10 cellular contexts compared by ENCODE assay signal in the genomic region with DNA sequence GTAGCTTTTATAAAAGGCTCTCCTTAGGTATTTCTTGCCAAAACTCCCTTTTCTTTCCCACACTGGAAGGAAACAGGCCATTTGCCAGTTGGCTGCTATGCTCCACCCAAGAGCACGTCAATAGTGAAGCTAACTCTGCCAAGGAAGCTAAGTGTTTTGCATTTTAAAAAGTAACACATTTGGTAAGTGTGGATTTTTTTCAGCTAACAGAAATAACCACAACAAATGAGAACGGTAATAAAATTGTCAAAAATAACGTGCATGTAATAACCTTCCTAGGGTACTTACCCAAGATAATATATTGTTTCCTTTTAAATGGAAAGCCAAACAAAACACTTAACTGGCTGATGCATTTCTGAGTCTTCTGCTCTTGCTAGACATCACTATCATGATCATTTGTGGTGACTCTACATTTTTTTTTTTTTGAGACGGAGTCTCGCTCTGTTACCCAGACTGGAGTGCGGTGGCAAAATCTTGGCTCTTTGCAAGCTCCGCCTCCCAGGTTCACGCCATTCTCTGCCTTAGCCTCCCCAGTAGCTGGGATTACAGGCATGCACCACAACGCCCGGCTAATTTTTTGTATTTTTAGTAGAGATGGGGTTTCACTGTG. TPM values are rescaled to one million over a fixed set of nuclear protein-coding genes. Genes with fewer than 3 reads are reported as not detected.
DNase-seq lines count a peak whose midpoint lies in the region; ATAC-seq and TF ChIP-seq lines count a peak whose summit lies in the region.
"Had no signal": no experiment of that assay in that cellular context is flagged by ENCODE, and none has a peak within 500 bp of the region (broad histone marks: within the 10 kb centered on the region; RNA-seq: fewer than 3 reads in every experiment).

No MANE protein-coding gene starts in this region.

- intact Hi-C loops in stomach (cut with DNase I; ENCODE audit: low total_unique reads) = no loop called here

- H3K27me3 Mint-ChIP-seq in brain = peaks cover 11% of the 10 kb centered on the region

- H3K4me1 Mint-ChIP-seq in brain = peaks cover 57% of the 10 kb centered on the region

- WGBS in stomach, 5 donors = 50 to 61% (median 59%) methylated on average over 10 of the region's 10 CpGs

- peaks cover 0 to 3% (median 0%) of the 10 kb centered on the region in 5 experiments for H3K9me3 Mint-ChIP-seq in brain

- H3K27ac ChIP-seq in HEK293 (ENCODE audit: extremely low read depth, low read depth, low read length) = no peak overlapping the region
- peak overlapping the region; percentile 66 for H3K27ac ChIP-seq in layer of hippocampus (ENCODE audit: low read depth, low read length)
- peak overlapping the region in 3 of 5 donors; percentile 31 to 57 (median 54) for H3K27ac ChIP-seq in stomach
- no peak overlapping the region for H3K27ac ChIP-seq in foreskin keratinocyte

- no peak for TF ChIP-seq EP300 in stomach (IDR thresholded peaks at IDR 0.05)

- H3K4me1 ChIP-seq in HEK293 (ENCODE audit: control insufficient read depth, insufficient read depth, low read length) = peaks cover 16% of the 10 kb centered on the region
- peaks cover 16 to 56% (median 43%) of the 10 kb centered on the region in 4 donors for H3K4me1 ChIP-seq in stomach
- no peaks in the 10 kb centered on the region for H3K4me1 ChIP-seq in foreskin keratinocyte

- no peak for ATAC-seq in foreskin keratinocyte
- ATAC-seq in HG02970 (IDR thresholded peaks at IDR 0.05; ENCODE audit: low FRiP score, unreplicated experiment) = no peak

- H3K4me3 Mint-ChIP-seq in brain = peak overlapping the region in 4 of 5 experiments; percentile 70 to 82 (median 78)

- no peaks in the 10 kb centered on the region for H3K9me3 ChIP-seq in HEK293 (ENCODE audit: control insufficient read depth, insufficient read depth, low read depth, low read length)
- H3K9me3 ChIP-seq in stomach = no peaks in the 10 kb centered on the region

- POLR2A ChIA-PET in HEK293 (lab: Yijun Ruan, JAX) = interaction anchor here (0.6 to 1.2 kb wide), 4 partner anchors 8 to 66 kb away, joined by 3 to 6 read pairs (median 4); a partner anchor contains a TSS

- no peak for DNase-seq in stomach
- DNase-seq in HuH-7 (ENCODE audit: low spot score) = no peak
- no peak for DNase-seq in foreskin keratinocyte
- DNase-seq in SHP77 treated with DMSO at 0.1 percent for 48 hours (lab: John Stamatoyannopoulos, UW) = no peak
- DNase-seq: activated CD8-positive, alpha-beta memory T cell treated with anti-CD3 and anti-CD28 coated beads for 24 hours; NCI-H1417 had no signal

- CTCF ChIA-PET in HEK293 (lab: Yijun Ruan, JAX) = interaction anchor here (0.7 to 0.8 kb wide), 4 partner anchors 27 to 106 kb away, joined by 3 to 8 read pairs (median 3); no protein-coding TSS in a partner anchor

- peaks cover 23% of the 10 kb centered on the region for H3K36me3 Mint-ChIP-seq in brain

- H3K27me3 ChIP-seq in layer of hippocampus (ENCODE audit: control insufficient read depth, insufficient read depth, low read length) = no peaks in the 10 kb centered on the region
- no peaks in the 10 kb centered on the region for H3K27me3 ChIP-seq in stomach
- H3K27me3 ChIP-seq in foreskin keratinocyte = no peaks in the 10 kb centered on the region

- H3K36me3 ChIP-seq in HEK293 (ENCODE audit: control insufficient read depth in 2 of 2, insufficient read depth in 1 of 2, low read length in 2 of 2) = peaks cover 35 to 56% of the 10 kb centered on the region in 2 experiments
- H3K36me3 ChIP-seq in stomach = peaks cover 14 to 58% (median 51%) of the 10 kb centered on the region in 4 donors

- no peak overlapping the region for H3K4me3 ChIP-seq in HEK293 (ENCODE audit: low read depth, low read length)
- H3K4me3 ChIP-seq in stomach = peak overlapping the region in 1 of 4 donors; percentile 11

- TF ChIP-seq CTCF in HEK293 (tag by site-specific recombination; IDR thresholded peaks at IDR 0.05) (no peak), brain (conservative IDR thresholded peaks at IDR 0.05) (no peak), stomach (IDR thresholded peaks at IDR 0.05) (no peak), foreskin keratinocyte (conservative IDR thresholded peaks at IDR 0.05) (no peak)

- H3K27ac Mint-ChIP-seq in brain = peak overlapping the region in 4 of 5 experiments; percentile 85 to 89 (median 87)

- no peak for TF ChIP-seq POLR2A in stomach (IDR thresholded peaks at IDR 0.05)

TF ChIP-seq in HEK293, 187 proteins besides CTCF, POLR2A, EP300 and RAD21 (continues in another document):
- TF ChIP-seq ZNF747 (tag by site-specific recombination; IDR thresholded peaks at IDR 0.05) (no peak), KLF7 (tag by site-specific recombination; IDR thresholded peaks at IDR 0.05; ENCODE audit: borderline replicate concordance) (no peak), ZNF670 (tag by site-specific recombination; IDR thresholded peaks at IDR 0.05; ENCODE audit: low read depth) (no peak), ZNF624 (tag by site-specific recombination; IDR thresholded peaks at IDR 0.05) (no peak), ZSCAN16 (tag by site-specific recombination; IDR thresholded peaks at IDR 0.05) (no peak), KLF9 (tag by site-specific recombination; IDR thresholded peaks at IDR 0.05; ENCODE audit: low read depth) (no peak), ZNF521 (tag by site-specific recombination; IDR thresholded peaks at IDR 0.05) (no peak), BCL11A (tag by site-specific recombination; IDR thresholded peaks at IDR 0.05; ENCODE audit: low read depth) (peak; percentile 94), ZNF660 (tag by site-specific recombination; IDR thresholded peaks at IDR 0.05) (no peak), SP3 (tag by site-specific recombination; IDR thresholded peaks at IDR 0.05) (no peak), YY1 (tag by site-specific recombination; IDR thresholded peaks at IDR 0.05) (no peak), ZIC2 (tag by site-specific recombination; IDR thresholded peaks at IDR 0.05) (no peak), ZFP69B (tag by site-specific recombination; IDR thresholded peaks at IDR 0.05) (peak; percentile 75; the same call in 1 of the 2 replicates), ZBTB17 (tag by site-specific recombination; IDR thresholded peaks at IDR 0.05) (peak; percentile 99), ZNF404 (tag by site-specific recombination; IDR thresholded peaks at IDR 0.05) (no peak), ZFHX2 (tag by site-specific recombination; conservative IDR thresholded peaks at IDR 0.05) (no peak), ZNF248 (tag by site-specific recombination; IDR thresholded peaks at IDR 0.05) (no peak), ZNF138 (tag by site-specific recombination; IDR thresholded peaks at IDR 0.05; ENCODE audit: borderline replicate concordance) (no peak), ZNF777 (tag by site-specific recombination; IDR thresholded peaks at IDR 0.05; ENCODE audit: borderline replicate concordance) (no peak), OSR2 (tag by site-specific recombination; IDR thresholded peaks at IDR 0.05) (peak; percentile 96), YY2 (tag by site-specific recombination; IDR thresholded peaks at IDR 0.05) (no peak), ZNF548 (tag by site-specific recombination; IDR thresholded peaks at IDR 0.05) (no peak), RBAK (tag by site-specific recombination; IDR thresholded peaks at IDR 0.05) (no peak)
- TF ChIP-seq, protein P1, sequence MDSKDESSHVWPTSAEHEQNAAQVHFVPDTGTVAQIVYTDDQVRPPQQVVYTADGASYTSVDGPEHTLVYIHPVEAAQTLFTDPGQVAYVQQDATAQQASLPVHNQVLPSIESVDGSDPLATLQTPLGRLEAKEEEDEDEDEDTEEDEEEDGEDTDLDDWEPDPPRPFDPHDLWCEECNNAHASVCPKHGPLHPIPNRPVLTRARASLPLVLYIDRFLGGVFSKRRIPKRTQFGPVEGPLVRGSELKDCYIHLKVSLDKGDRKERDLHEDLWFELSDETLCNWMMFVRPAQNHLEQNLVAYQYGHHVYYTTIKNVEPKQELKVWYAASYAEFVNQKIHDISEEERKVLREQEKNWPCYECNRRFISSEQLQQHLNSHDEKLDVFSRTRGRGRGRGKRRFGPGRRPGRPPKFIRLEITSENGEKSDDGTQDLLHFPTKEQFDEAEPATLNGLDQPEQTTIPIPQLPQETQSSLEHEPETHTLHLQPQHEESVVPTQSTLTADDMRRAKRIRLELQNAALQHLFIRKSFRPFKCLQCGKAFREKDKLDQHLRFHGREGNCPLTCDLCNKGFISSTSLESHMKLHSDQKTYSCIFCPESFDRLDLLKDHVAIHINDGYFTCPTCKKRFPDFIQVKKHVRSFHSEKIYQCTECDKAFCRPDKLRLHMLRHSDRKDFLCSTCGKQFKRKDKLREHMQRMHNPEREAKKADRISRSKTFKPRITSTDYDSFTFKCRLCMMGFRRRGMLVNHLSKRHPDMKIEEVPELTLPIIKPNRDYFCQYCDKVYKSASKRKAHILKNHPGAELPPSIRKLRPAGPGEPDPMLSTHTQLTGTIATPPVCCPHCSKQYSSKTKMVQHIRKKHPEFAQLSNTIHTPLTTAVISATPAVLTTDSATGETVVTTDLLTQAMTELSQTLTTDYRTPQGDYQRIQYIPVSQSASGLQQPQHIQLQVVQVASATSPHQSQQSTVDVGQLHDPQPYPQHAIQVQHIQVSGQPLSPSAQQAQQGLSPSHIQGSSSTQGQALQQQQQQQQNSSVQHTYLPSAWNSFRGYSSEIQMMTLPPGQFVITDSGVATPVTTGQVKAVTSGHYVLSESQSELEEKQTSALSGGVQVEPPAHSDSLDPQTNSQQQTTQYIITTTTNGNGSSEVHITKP (tag by site-specific recombination; IDR thresholded peaks at IDR 0.05) = peak; percentile 69

RNA-seq across cellular contexts. Expression of a gene that starts 4.6 kb away (rescaled TPM):
- polyA plus RNA-seq in brain (ENCODE audit: insufficient read depth, low read depth, low replicate concordance) (6.1 TPM), stomach (10 to 100 TPM in 2 of 3 donors, 1 to 10 TPM in 1; 4.5 to 17.7 (median 10.5) TPM), foreskin keratinocyte (3.8 and 4.4 TPM in 2 replicates)
- total RNA-seq in stomach (10 to 100 TPM in 4 of 5 donors, 1 to 10 TPM in 1; 8.8 to 89.0 (median 40.6) TPM), foreskin keratinocyte (23.0 and 23.1 TPM in 2 replicates)

RNA-seq across cellular contexts. Expression of a gene that starts 17.4 kb away (rescaled TPM):
- polyA plus RNA-seq in brain (ENCODE audit: insufficient read depth, low read depth, low replicate concordance) = 97.9 TPM
- total RNA-seq in stomach = 100 to 1,000 TPM in 1 of 5 donors, 10 to 100 TPM in 3, 1 to 10 TPM in 1; 7.0 to 128 (median 32.6) TPM
- 10 to 100 TPM; 11.5 to 16.7 (median 13.5) TPM for polyA plus RNA-seq in stomach
- 84.9 and 87.5 TPM in 2 replicates for total RNA-seq in foreskin keratinocyte
- 41.8 and 48.1 TPM in 2 replicates for polyA plus RNA-seq in foreskin keratinocyte

Comparison
In these comparisons a context has a peak if more than half of its experiments do, and no peak if none do; other contexts are left out.
1. H3K27ac ChIP-seq: peak in layer of hippocampus (single experiment) and stomach (3 of 5); none in HEK293 (single experiment) and foreskin keratinocyte (single experiment).